18 cellular contexts compared by ENCODE assay signal in the genomic region with DNA sequence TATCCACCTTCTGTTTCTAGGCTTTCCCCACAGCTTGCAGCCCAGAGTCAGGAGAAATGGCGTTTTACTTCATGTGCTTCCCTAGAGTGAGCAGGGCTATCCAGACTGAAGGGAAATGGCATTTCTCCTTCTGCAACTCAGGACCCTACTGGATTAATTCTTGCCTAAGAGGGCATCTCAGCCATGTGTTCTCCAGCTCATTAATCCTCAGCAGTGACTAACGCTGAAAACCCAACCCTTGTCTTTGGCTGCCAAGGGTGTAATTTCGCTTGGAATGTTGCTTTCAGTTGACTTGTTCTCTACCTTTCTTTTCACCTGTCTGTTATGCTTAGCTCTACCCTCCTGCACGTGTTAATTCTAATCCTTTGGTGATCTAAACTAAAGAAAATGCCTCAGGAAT. TPM values are rescaled to one million over a fixed set of nuclear protein-coding genes. Genes with fewer than 3 reads are reported as not detected.
DNase-seq lines count a peak whose midpoint lies in the region; ATAC-seq, FAIRE-seq and TF ChIP-seq lines count a peak whose summit lies in the region.
"Had no signal": no experiment of that assay in that cellular context is flagged by ENCODE, and none has a peak within 500 bp of the region (broad histone marks: within the 10 kb centered on the region; RNA-seq: fewer than 3 reads in every experiment).

No MANE protein-coding gene starts in this region.

- peak; percentile 93 for FAIRE-seq in astrocyte (lab: Jason Lieb, UNC)
- FAIRE-seq: GM12891, GM19239, HepG2 had no signal

- H3K9ac ChIP-seq in astrocyte (ENCODE audit: low read length): no peak overlapping the region

- H3K9me3 ChIP-seq in astrocyte (ENCODE audit: insufficient read depth, low read depth, low read length) (no peaks in the 10 kb centered on the region), T-helper 17 cell (ENCODE audit: control insufficient read depth, low read length, poor library complexity, severe bottlenecking) (no peaks in the 10 kb centered on the region)
- H3K9me3 ChIP-seq: sigmoid colon had no signal

- H3K36me3 Mint-ChIP-seq in astrocyte (ENCODE audit: low read depth, unreplicated experiment): no peaks in the 10 kb centered on the region
- no peaks in the 10 kb centered on the region for H3K36me3 Mint-ChIP-seq in type B pancreatic cell
- H3K36me3 Mint-ChIP-seq in T-helper 17 cell (ENCODE audit: low read depth): peaks cover 2% of the 10 kb centered on the region

- H3K4me2 ChIP-seq in astrocyte (ENCODE audit: low read length): peak overlapping the region; percentile 0

- DNase-seq in HS-27A (ENCODE audit: low read depth) (peak; percentile 64), astrocyte (ENCODE audit: low read depth) (peak; percentile 70), iPS-NIHi11 (ENCODE audit: low spot score) (peak; percentile 40), type B pancreatic cell (ENCODE audit: extremely low spot score, unreplicated experiment) (no peak), T-helper 17 cell (no peak)
- DNase-seq: activated B cell treated with CpG ODN at 0.5 μM for 24 hours; activated T-cell treated with anti-CD3 and anti-CD28 coated beads, Interleukin-2, amount 50 U/mL, for 24 hours; aorta; effector memory CD8-positive, alpha-beta T cell; NCI-H1930; NCI-H774; sigmoid colon had no signal

- H3K4me3 Mint-ChIP-seq in astrocyte (ENCODE audit: unreplicated experiment): no peak overlapping the region
- peak overlapping the region; percentile 77 for H3K4me3 Mint-ChIP-seq in type B pancreatic cell
- no peak overlapping the region for H3K4me3 Mint-ChIP-seq in T-helper 17 cell
- H3K4me3 Mint-ChIP-seq: activated B cell treated with CpG ODN at 0.5 μM for 24 hours; activated T-cell treated with anti-CD3 and anti-CD28 coated beads, Interleukin-2, amount 50 U/mL, for 24 hours; effector memory CD8-positive, alpha-beta T cell had no signal

- TF ChIP-seq CTCF in astrocyte (IDR thresholded peaks at IDR 0.05; ENCODE audit: insufficient read depth, low read depth, low read length) (no peak), type B pancreatic cell (conservative IDR thresholded peaks at IDR 0.05) (no peak)

- H3K79me2 ChIP-seq in astrocyte (ENCODE audit: insufficient read depth, low read length): no peaks in the 10 kb centered on the region

- peaks cover 78% of the 10 kb centered on the region for H3K4me1 ChIP-seq in astrocyte (ENCODE audit: insufficient read depth, low read length)

- H3K27ac Mint-ChIP-seq in astrocyte (ENCODE audit: unreplicated experiment) (no peak overlapping the region), type B pancreatic cell (peak overlapping the region; percentile 99), T-helper 17 cell (no peak overlapping the region)
- H3K27ac Mint-ChIP-seq: activated B cell treated with CpG ODN at 0.5 μM for 24 hours; activated T-cell treated with anti-CD3 and anti-CD28 coated beads, Interleukin-2, amount 50 U/mL, for 24 hours; effector memory CD8-positive, alpha-beta T cell had no signal

- H3K36me3 ChIP-seq in astrocyte (ENCODE audit: insufficient read depth, low read length): no peaks in the 10 kb centered on the region
- H3K36me3 ChIP-seq: sigmoid colon had no signal

- H3K4me3 ChIP-seq in astrocyte (ENCODE audit: insufficient read depth, low read depth, low read length): no peak overlapping the region
- H3K4me3 ChIP-seq: sigmoid colon, SK-N-MC had no signal

- no peaks in the 10 kb centered on the region for H4K20me1 ChIP-seq in astrocyte (ENCODE audit: insufficient read depth, low read length)

- peak overlapping the region; percentile 0 for H3K27ac ChIP-seq in astrocyte (ENCODE audit: low read depth, low read length)
- H3K27ac ChIP-seq: sigmoid colon, SK-N-MC had no signal

- peaks cover 58% of the 10 kb centered on the region for H3K4me1 Mint-ChIP-seq in astrocyte (ENCODE audit: low read depth, unreplicated experiment)
- peaks cover 31% of the 10 kb centered on the region for H3K4me1 Mint-ChIP-seq in type B pancreatic cell (ENCODE audit: unreplicated experiment)
- peaks cover 25% of the 10 kb centered on the region for H3K4me1 Mint-ChIP-seq in T-helper 17 cell

- ATAC-seq in GM18517 (IDR thresholded peaks at IDR 0.05; ENCODE audit: unreplicated experiment) (no peak), HG02840 (IDR thresholded peaks at IDR 0.05; ENCODE audit: low FRiP score, unreplicated experiment) (no peak), T-helper 17 cell (no peak)
- ATAC-seq: effector memory CD8-positive, alpha-beta T cell; HepG2 had no signal

- H3K27me3 ChIP-seq in astrocyte (ENCODE audit: insufficient read depth, low read length): no peaks in the 10 kb centered on the region
- H3K27me3 ChIP-seq: sigmoid colon had no signal

- no peak overlapping the region for H2AFZ ChIP-seq in astrocyte (ENCODE audit: low read depth, low read length)

- H3K27me3 Mint-ChIP-seq in astrocyte (ENCODE audit: low read depth, unreplicated experiment) (no peaks in the 10 kb centered on the region), type B pancreatic cell (peaks cover 6% of the 10 kb centered on the region), T-helper 17 cell (peaks cover 49% of the 10 kb centered on the region)

- H3K9me3 Mint-ChIP-seq in astrocyte (ENCODE audit: unreplicated experiment): no peaks in the 10 kb centered on the region
- H3K9me3 Mint-ChIP-seq in type B pancreatic cell: peaks cover 4% of the 10 kb centered on the region
- H3K9me3 Mint-ChIP-seq: activated B cell treated with CpG ODN at 0.5 μM for 24 hours; activated T-cell treated with anti-CD3 and anti-CD28 coated beads, Interleukin-2, amount 50 U/mL, for 24 hours; effector memory CD8-positive, alpha-beta T cell had no signal

RNA-seq across cellular contexts. Expression of a gene that starts 21.0 kb away (rescaled TPM):
- total RNA-seq in astrocyte (57.6 and 71.7 TPM in 2 replicates), type B pancreatic cell (ENCODE audit: low replicate concordance) (340 and 2,561 TPM in 2 replicates), T-helper 17 cell (10 to 100 TPM in 1 of 2 donors, 1 to 10 TPM in 1; 6.2 to 14.0 TPM)
- total RNA-seq: activated B cell treated with CpG ODN at 0.5 μM for 24 hours had no signal

Comparison
In these comparisons a context has a peak if more than half of its experiments do, and no peak if none do; other contexts are left out.
1. DNase-seq: peak in HS-27A (single experiment), astrocyte (single experiment) and iPS-NIHi11 (single experiment); none in type B pancreatic cell (single experiment) and T-helper 17 cell (0 of 3).